In the genomic region with DNA sequence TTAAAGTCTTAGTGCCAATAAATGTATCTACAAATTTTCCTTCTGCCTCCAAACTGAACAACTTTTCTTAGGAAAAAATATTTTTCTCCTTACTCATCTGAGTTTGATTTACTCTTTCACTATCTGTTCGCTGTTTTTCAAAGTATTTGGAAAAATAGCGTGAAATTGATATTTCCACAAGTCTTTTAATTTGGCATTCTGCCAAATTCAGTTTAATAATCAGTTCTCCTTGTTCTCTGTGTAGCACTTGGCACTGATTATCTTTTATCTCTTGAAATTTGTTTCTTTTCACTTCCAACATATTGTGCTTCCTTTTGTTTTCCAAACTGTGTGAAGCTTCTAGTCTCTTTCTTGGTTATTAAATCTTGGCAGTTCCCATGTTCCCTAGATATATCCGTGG, we compare ENCODE assay signal across 35 cellular contexts.
"Had no signal": no experiment of that assay in that cellular context is flagged by ENCODE, and none has a peak within 500 bp of the region (broad histone marks: within the 10 kb centered on the region; RNA-seq: fewer than 3 reads in every experiment).

No MANE protein-coding gene starts in this region.

- H3K4me3 ChIP-seq: adrenal gland, Peyer's patch had no signal

- H3K27me3 ChIP-seq: adrenal gland, Peyer's patch had no signal

- ATAC-seq: activated CD8-positive, alpha-beta T cell treated with anti-CD3 and anti-CD28 coated beads for 36 hours; activated naive CD4-positive, alpha-beta T cell treated with anti-CD3 and anti-CD28 coated beads, Interleukin-2, amount 50 U/mL, for 72 hours; activated T-cell treated with anti-CD3 and anti-CD28 coated beads, Interleukin-2, amount 50 U/mL, for 72 hours; activated T-helper 17 cell treated with anti-CD3 and anti-CD28 coated beads, Interleukin-2, amount 50 U/mL, for 72 hours; PC-3; Right ventricle myocardium inferior had no signal

- H3K4me2 ChIP-seq: KMS-11 had no signal

- H3K36me3 ChIP-seq: adrenal gland, Peyer's patch, WERI-Rb-1 had no signal

- H3K9me3 ChIP-seq: adrenal gland, Peyer's patch had no signal

- H3K4me1 ChIP-seq: adrenal gland, Peyer's patch had no signal

- DNase-seq: activated CD4-positive, alpha-beta T cell treated with anti-CD3 and anti-CD28 coated beads for 1 hour; activated CD4-positive, alpha-beta T cell treated with anti-CD3 and anti-CD28 coated beads for 48 hours; activated CD4-positive, CD25-positive, alpha-beta regulatory T cell; activated CD8-positive, alpha-beta T cell treated with anti-CD3 and anti-CD28 coated beads for 36 hours; activated gamma-delta T cell; activated naive CD4-positive, alpha-beta T cell treated with Interleukin-2 at 50 U/mL for 16 hours; activated T-cell treated with anti-CD3 and anti-CD28 coated beads, Interleukin-2, amount 50 U/mL, for 1 hour; activated T-cell treated with anti-CD3 and anti-CD28 coated beads, Interleukin-2, amount 50 U/mL, for 72 hours; adrenal gland; caudate nucleus; cerebellar nuclear complex; IMR-90; NCI-H1092 treated with DMSO at 0.1 percent for 48 hours; NCI-H1436; NCI-H1694; NCI-H1930; NCI-H2081 treated with DMSO at 0.1 percent for 48 hours; NCI-H2171; NCI-H510A treated with DMSO at 0.1 percent for 48 hours; NCI-H526 treated with DMSO at 0.1 percent for 48 hours; NCI-H82; NK-92 treated with Interleukin-12 subunit alpha and Interleukin-12 subunit beta, amount 100 ng/mL, for 24 hours; PC-3; Peyer's patch; SIG-M5; SW 1271; T-helper 1 cell; T-helper 2 cell; T1000; WERI-Rb-1 had no signal

- H3K9ac ChIP-seq: KMS-11 had no signal

- H3K27ac ChIP-seq: adrenal gland, KMS-11, Peyer's patch, RWPE1, WERI-Rb-1 had no signal
